14 cellular contexts compared by ENCODE assay signal in the genomic region with DNA sequence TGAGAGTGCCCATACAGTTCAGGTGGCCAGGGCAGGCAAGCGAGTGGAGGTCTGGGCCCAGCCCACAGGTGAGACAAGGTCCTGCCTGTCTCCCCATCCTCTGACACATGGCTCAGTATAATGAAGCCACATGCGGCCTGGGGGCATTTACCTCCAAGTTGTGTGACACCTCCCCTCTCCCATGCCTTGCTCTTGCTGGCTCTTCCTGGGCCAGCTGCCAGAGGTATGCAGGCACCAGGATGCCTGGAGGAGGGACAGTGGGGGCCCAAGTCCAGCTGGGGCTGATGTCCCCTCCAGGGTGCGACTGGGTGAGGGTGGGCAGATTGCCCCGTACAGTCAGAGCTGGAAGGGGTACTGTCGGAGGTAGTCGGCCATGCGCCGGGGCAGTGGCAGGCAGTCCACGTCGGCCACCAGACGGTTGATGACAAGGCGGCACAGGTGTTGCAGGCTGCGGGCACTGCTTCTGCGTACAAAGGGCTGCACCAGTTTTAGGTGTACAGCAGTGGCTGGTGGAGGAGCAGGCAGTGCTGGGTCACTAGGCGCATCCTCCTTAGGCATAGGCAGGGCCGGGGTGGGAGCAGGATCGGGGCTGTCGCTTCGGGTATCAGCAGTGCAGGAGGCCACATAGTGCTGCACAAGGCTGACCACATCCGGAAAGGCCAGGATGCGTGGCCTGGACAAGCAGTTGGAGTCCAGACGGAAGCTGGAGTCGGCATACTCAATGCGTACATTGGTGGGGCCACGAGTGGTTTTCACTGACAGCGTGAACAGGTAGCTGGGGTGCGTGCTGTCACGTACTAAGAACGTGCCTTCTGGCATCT. TPM values are rescaled to one million over a fixed set of nuclear protein-coding genes. Genes with fewer than 3 reads are reported as not detected.
A peak's percentile ranks its signal among the peaks of the same experiment; 100 is the strongest.
DNase-seq lines count a peak whose midpoint lies in the region; ATAC-seq and TF ChIP-seq lines count a peak whose summit lies in the region.
"Had no signal": no experiment of that assay in that cellular context is flagged by ENCODE, and none has a peak within 500 bp of the region (broad histone marks: within the 10 kb centered on the region; RNA-seq: fewer than 3 reads in every experiment).

No MANE protein-coding gene starts in this region.

- CTCF ChIA-PET in activated naive CD4-positive, alpha-beta T cell treated with anti-CD3 and anti-CD28 coated beads for 36 hours (lab: Charles Lee), result interaction anchor here (0.8 to 11.1 kb wide), 5 partner anchors 9 to 35 kb away, joined by 3 to 243 read pairs (median 11); partner anchors contain the start of genes C3orf18, HEMK1 and MAPKAPK3
- CTCF ChIA-PET in activated CD8-positive, alpha-beta T cell treated with anti-CD3 and anti-CD28 coated beads for 36 hours (lab: Charles Lee), result interaction anchor here (1.4 to 25.1 kb wide), 3 partner anchors 11 to 35 kb away, joined by 4 to 769 read pairs (median 217); partner anchors contain the start of genes C3orf18 and HEMK1

- no peaks in the 10 kb centered on the region for H3K27me3 Mint-ChIP-seq in activated naive CD4-positive, alpha-beta T cell treated with anti-CD3 and anti-CD28 coated beads for 36 hours (ENCODE audit: low read depth)
- no peaks in the 10 kb centered on the region for H3K27me3 Mint-ChIP-seq in activated CD8-positive, alpha-beta T cell treated with anti-CD3 and anti-CD28 coated beads for 36 hours
- H3K27me3 Mint-ChIP-seq in immature natural killer cell (ENCODE audit: low read depth in 3 of 3), result peaks cover 0 to 8% (median 0%) of the 10 kb centered on the region in 3 donors
- H3K27me3 Mint-ChIP-seq in stimulated activated naive CD8-positive, alpha-beta T cell treated with anti-CD3 and anti-CD28 coated beads, Interleukin-15, amount 100 ng/mL, for 72 hours, result no peaks in the 10 kb centered on the region
- H3K27me3 Mint-ChIP-seq: activated B cell treated with CpG ODN at 0.5 μM for 24 hours had no signal

- no peaks in the 10 kb centered on the region for H3K9me3 Mint-ChIP-seq in activated naive CD4-positive, alpha-beta T cell treated with anti-CD3 and anti-CD28 coated beads for 36 hours
- no peaks in the 10 kb centered on the region for H3K9me3 Mint-ChIP-seq in activated CD8-positive, alpha-beta T cell treated with anti-CD3 and anti-CD28 coated beads for 36 hours
- H3K9me3 Mint-ChIP-seq in immature natural killer cell, result no peaks in the 10 kb centered on the region
- H3K9me3 Mint-ChIP-seq in stimulated activated naive CD8-positive, alpha-beta T cell treated with anti-CD3 and anti-CD28 coated beads, Interleukin-15, amount 100 ng/mL, for 72 hours, result no peaks in the 10 kb centered on the region
- H3K9me3 Mint-ChIP-seq: activated B cell treated with CpG ODN at 0.5 μM for 24 hours, H9, type B pancreatic cell had no signal

- DNase-seq in activated naive CD4-positive, alpha-beta T cell treated with anti-CD3 and anti-CD28 coated beads for 36 hours, result no peak
- no peak for DNase-seq in activated naive CD4-positive, alpha-beta T cell (lab: John Stamatoyannopoulos, UW)
- DNase-seq in activated CD8-positive, alpha-beta T cell treated with anti-CD3 and anti-CD28 coated beads for 36 hours, result peak; percentile 71
- DNase-seq in immature natural killer cell (no peak), NCI-H748 treated with DMSO at 0.1 percent for 48 hours (lab: John Stamatoyannopoulos, UW) (no peak), T1000 (lab: John Stamatoyannopoulos, UW) (no peak)
- DNase-seq in stimulated activated naive CD8-positive, alpha-beta T cell treated with anti-CD3 and anti-CD28 coated beads, Interleukin-15, amount 100 ng/mL, for 72 hours, result peak in 1 of 2 donors; percentile 53
- DNase-seq: activated B cell treated with CpG ODN at 0.5 μM for 24 hours, H9, NCI-H1436, NCI-H526 treated with DMSO at 0.1 percent for 48 hours, SJCRH30 had no signal

- ATAC-seq in activated CD8-positive, alpha-beta T cell treated with anti-CD3 and anti-CD28 coated beads for 36 hours, result no peak
- no peak for ATAC-seq in stimulated activated naive CD8-positive, alpha-beta T cell treated with anti-CD3 and anti-CD28 coated beads, Interleukin-15, amount 100 ng/mL, for 72 hours
- no peak for ATAC-seq in HG03432 (IDR thresholded peaks at IDR 0.05; ENCODE audit: unreplicated experiment)

- H3K27ac Mint-ChIP-seq in activated naive CD4-positive, alpha-beta T cell treated with anti-CD3 and anti-CD28 coated beads for 36 hours, result peak overlapping the region; percentile 100
- H3K27ac Mint-ChIP-seq in activated CD8-positive, alpha-beta T cell treated with anti-CD3 and anti-CD28 coated beads for 36 hours, result peak overlapping the region; percentile 100
- peak overlapping the region; percentile 43 to 95 (median 91) for H3K27ac Mint-ChIP-seq in immature natural killer cell
- H3K27ac Mint-ChIP-seq in stimulated activated naive CD8-positive, alpha-beta T cell treated with anti-CD3 and anti-CD28 coated beads, Interleukin-15, amount 100 ng/mL, for 72 hours, result peak overlapping the region; percentile 98 to 100
- H3K27ac Mint-ChIP-seq: activated B cell treated with CpG ODN at 0.5 μM for 24 hours, type B pancreatic cell had no signal

- TF ChIP-seq CTCF in activated CD8-positive, alpha-beta T cell treated with anti-CD3 and anti-CD28 coated beads for 36 hours (IDR thresholded peaks at IDR 0.05), result no peak

- H3K4me3 Mint-ChIP-seq in activated naive CD4-positive, alpha-beta T cell treated with anti-CD3 and anti-CD28 coated beads for 36 hours, result peak overlapping the region; percentile 96
- peak overlapping the region; percentile 94 for H3K4me3 Mint-ChIP-seq in activated CD8-positive, alpha-beta T cell treated with anti-CD3 and anti-CD28 coated beads for 36 hours
- peak overlapping the region; percentile 92 to 97 (median 94) for H3K4me3 Mint-ChIP-seq in immature natural killer cell
- peak overlapping the region; percentile 89 to 99 for H3K4me3 Mint-ChIP-seq in stimulated activated naive CD8-positive, alpha-beta T cell treated with anti-CD3 and anti-CD28 coated beads, Interleukin-15, amount 100 ng/mL, for 72 hours
- H3K4me3 Mint-ChIP-seq: activated B cell treated with CpG ODN at 0.5 μM for 24 hours, H9, type B pancreatic cell had no signal

- intact Hi-C loops in activated naive CD4-positive, alpha-beta T cell treated with anti-CD3 and anti-CD28 coated beads for 36 hours (cut with micrococcal nuclease), result no loop called here
- intact Hi-C loops in activated CD8-positive, alpha-beta T cell treated with anti-CD3 and anti-CD28 coated beads for 36 hours (cut with micrococcal nuclease), result no loop called here

- H3K4me1 Mint-ChIP-seq in activated naive CD4-positive, alpha-beta T cell treated with anti-CD3 and anti-CD28 coated beads for 36 hours (ENCODE audit: low read depth), result peaks cover 52% of the 10 kb centered on the region
- H3K4me1 Mint-ChIP-seq in activated CD8-positive, alpha-beta T cell treated with anti-CD3 and anti-CD28 coated beads for 36 hours (ENCODE audit: low read depth), result peaks cover 34% of the 10 kb centered on the region
- peaks cover 92 to 94% of the 10 kb centered on the region in 2 donors for H3K4me1 Mint-ChIP-seq in immature natural killer cell
- H3K4me1 Mint-ChIP-seq in stimulated activated naive CD8-positive, alpha-beta T cell treated with anti-CD3 and anti-CD28 coated beads, Interleukin-15, amount 100 ng/mL, for 72 hours, result peaks cover 43% of the 10 kb centered on the region

- peaks cover 81% of the 10 kb centered on the region for H3K36me3 Mint-ChIP-seq in activated naive CD4-positive, alpha-beta T cell treated with anti-CD3 and anti-CD28 coated beads for 36 hours (ENCODE audit: low read depth)
- H3K36me3 Mint-ChIP-seq in activated CD8-positive, alpha-beta T cell treated with anti-CD3 and anti-CD28 coated beads for 36 hours (ENCODE audit: low read depth), result peaks cover 98% of the 10 kb centered on the region
- H3K36me3 Mint-ChIP-seq in immature natural killer cell, result peaks cover 35 to 47% (median 41%) of the 10 kb centered on the region in 3 donors

- POLR2A ChIA-PET in activated CD8-positive, alpha-beta T cell treated with anti-CD3 and anti-CD28 coated beads for 36 hours (lab: Charles Lee), result interaction anchor here (0.7 to 25.8 kb wide), 11 partner anchors 1 to 785 kb away, joined by 3 to 2276 read pairs (median 4); partner anchors contain the start of genes C3orf18, CISH, CYB561D2 and HEMK1

RNA-seq across cellular contexts. Expression of gene CISH, which starts 4.1 kb away (rescaled TPM):
- 100 to 1,000 TPM; 136 to 138 TPM for total RNA-seq in activated naive CD4-positive, alpha-beta T cell treated with anti-CD3 and anti-CD28 coated beads for 36 hours
- total RNA-seq in activated CD8-positive, alpha-beta T cell treated with anti-CD3 and anti-CD28 coated beads for 36 hours, result 100 to 1,000 TPM; 307 to 308 TPM
- polyA plus RNA-seq in immature natural killer cell, result 10 to 100 TPM in 1 of 3 donors, 1 to 10 TPM in 2; 4.5 to 23.2 (median 7.3) TPM

RNA-seq across cellular contexts. Expression of gene MAPKAPK3, which starts 9.5 kb away (rescaled TPM):
- total RNA-seq in activated naive CD4-positive, alpha-beta T cell treated with anti-CD3 and anti-CD28 coated beads for 36 hours, result 100 to 1,000 TPM; 105 to 106 TPM
- 100 to 1,000 TPM; 204 to 205 TPM for total RNA-seq in activated CD8-positive, alpha-beta T cell treated with anti-CD3 and anti-CD28 coated beads for 36 hours
- polyA plus RNA-seq in immature natural killer cell, result 10 to 100 TPM; 57.2 to 92.0 (median 91.2) TPM

RNA-seq across cellular contexts. Expression of gene HEMK1, which starts 38.2 kb away (rescaled TPM):
- total RNA-seq in activated naive CD4-positive, alpha-beta T cell treated with anti-CD3 and anti-CD28 coated beads for 36 hours, result 10 to 100 TPM; 27.0 to 30.4 TPM
- total RNA-seq in activated CD8-positive, alpha-beta T cell treated with anti-CD3 and anti-CD28 coated beads for 36 hours, result 100 to 1,000 TPM in 1 of 2 experiments, 10 to 100 TPM in 1; 97.1 to 101 TPM
- polyA plus RNA-seq in immature natural killer cell, result 10 to 100 TPM; 18.3 to 54.9 (median 29.7) TPM

RNA-seq across cellular contexts. Expression of gene C3orf18, which starts 39.9 kb away (rescaled TPM):
- 1 to 10 TPM; 3.1 to 3.8 TPM for total RNA-seq in activated naive CD4-positive, alpha-beta T cell treated with anti-CD3 and anti-CD28 coated beads for 36 hours
- total RNA-seq in activated CD8-positive, alpha-beta T cell treated with anti-CD3 and anti-CD28 coated beads for 36 hours, result 10 to 100 TPM; 37.9 to 41.3 TPM
- 10 to 100 TPM in 2 of 3 donors, 1 to 10 TPM in 1; 8.8 to 28.8 (median 11.5) TPM for polyA plus RNA-seq in immature natural killer cell
